In genomic region chr19:40519352-40520322, GRCh38 we compare ENCODE assay signal across 8 cellular contexts. TPM values are rescaled to one million over a fixed set of nuclear protein-coding genes. Genes with fewer than 3 reads are reported as not detected.
A peak's percentile ranks its signal among the peaks of the same experiment; 100 is the strongest.
DNase-seq lines count a peak whose midpoint lies in the region; ATAC-seq, FAIRE-seq and TF ChIP-seq lines count a peak whose summit lies in the region.

No MANE protein-coding gene starts in this region.

- no peaks in the 10 kb centered on the region for H3K4me1 ChIP-seq in IMR-90 (ENCODE audit: control insufficient read depth, insufficient read depth, low read length)
- H3K4me1 ChIP-seq in mesendoderm (ENCODE audit: control insufficient read depth, low read depth, low read length), result no peaks in the 10 kb centered on the region

- no peaks in the 10 kb centered on the region for H3K9me3 ChIP-seq in IMR-90 (ENCODE audit: control insufficient read depth, insufficient read depth, low read length)

- H4K20me1 ChIP-seq in IMR-90 (ENCODE audit: insufficient read depth, low read length), result no peaks in the 10 kb centered on the region

- dilution Hi-C loops in IMR-90 (cut with HindIII; ENCODE audit: low sequenced_read_pairs, unreplicated experiment), result no loop called here

- no peak for TF ChIP-seq RAD21 in IMR-90 (IDR thresholded peaks at IDR 0.05; ENCODE audit: low read length)

- no peak overlapping the region for H3K56ac ChIP-seq in IMR-90 (ENCODE audit: extremely low read depth, insufficient read depth, low read length)
- no peak overlapping the region for H3K56ac ChIP-seq in mesendoderm (ENCODE audit: low read length)

- H3K79me2 ChIP-seq in mesendoderm (ENCODE audit: control insufficient read depth, insufficient read depth, low read length), result no peaks in the 10 kb centered on the region

- H3K9ac ChIP-seq in IMR-90 (ENCODE audit: low read depth, low read length), result no peak overlapping the region
- no peak overlapping the region for H3K9ac ChIP-seq in mesendoderm (ENCODE audit: low read length)

- 0 out of 2 replicates have a peak, but pooled peaks have one; percentile 8 for TF ChIP-seq CTCF in IMR-90 (conservative IDR thresholded peaks at IDR 0.05; ENCODE audit: low read depth, low read length)
- TF ChIP-seq CTCF in choroid plexus epithelial cell (conservative IDR thresholded peaks at IDR 0.05; ENCODE audit: low read depth, low read length), result no peak

- H4K8ac ChIP-seq in IMR-90 (ENCODE audit: low read depth in 2 of 2, low read length in 2 of 2) (no peak overlapping the region), mesendoderm (ENCODE audit: low read depth, low read length) (no peak overlapping the region)

- H3K4me3 ChIP-seq in IMR-90 (ENCODE audit: insufficient read depth, low read depth, low read length) (no peak overlapping the region), choroid plexus epithelial cell (ENCODE audit: low read depth, low read length) (no peak overlapping the region), mesendoderm (ENCODE audit: low read length) (no peak overlapping the region)

- H2BK5ac ChIP-seq in IMR-90 (ENCODE audit: low read depth, low read length, poor library complexity, severe bottlenecking), result no peak overlapping the region
- no peak overlapping the region for H2BK5ac ChIP-seq in mesendoderm (ENCODE audit: low read length)

- H3K79me1 ChIP-seq in IMR-90 (ENCODE audit: low read depth in 1 of 2, low read length in 2 of 2) (no peaks in the 10 kb centered on the region), mesendoderm (ENCODE audit: low read length) (no peaks in the 10 kb centered on the region)

- H2BK120ac ChIP-seq in IMR-90 (ENCODE audit: low read depth, low read length), result no peak overlapping the region
- H2BK120ac ChIP-seq in mesendoderm (ENCODE audit: low read depth, low read length), result no peak overlapping the region

- no TSS peak for BruUV-seq in IMR-90 (replicated peaks; lab: Mats Ljungman, UMichigan)

- peaks cover 26% of the 10 kb centered on the region for H3K27me3 ChIP-seq in IMR-90 (ENCODE audit: control insufficient read depth, insufficient read depth, low read length)
- peaks cover 17% of the 10 kb centered on the region for H3K27me3 ChIP-seq in mesendoderm (ENCODE audit: insufficient read depth, low read length, poor library complexity)

- H3K18ac ChIP-seq in IMR-90 (ENCODE audit: low read depth, low read length) (no peak overlapping the region), mesendoderm (ENCODE audit: low read length) (no peak overlapping the region)

- intact Hi-C loops in IMR-90 (cut with micrococcal nuclease), result loop anchor here (5.0 to 10.0 kb wide), 2 partner anchors 55 to 212 kb away; partner anchors contain the start of genes BLVRB and SPTBN4

- H3K36me3 ChIP-seq in IMR-90 (ENCODE audit: control insufficient read depth, insufficient read depth, low read length) (no peaks in the 10 kb centered on the region), mesendoderm (ENCODE audit: control insufficient read depth, insufficient read depth, low read length) (no peaks in the 10 kb centered on the region)

- H4K5ac ChIP-seq in IMR-90 (ENCODE audit: low read depth, low read length) (no peak overlapping the region), mesendoderm (ENCODE audit: low read length) (no peak overlapping the region)

- DNase-seq in EH (ENCODE audit: low read depth), result peak; percentile 50
- DNase-seq in IMR-90, result peak; percentile 40
- peak; percentile 44 for DNase-seq in choroid plexus epithelial cell (ENCODE audit: low read depth)
- peak; percentile 69 for DNase-seq in mesendoderm
- DNase-seq in frontal cortex (ENCODE audit: low spot score in 2 of 2), result no peak
- DNase-seq in HuH-7.5 (ENCODE audit: low spot score), result no peak
- no peak for DNase-seq in H54 (ENCODE audit: insufficient read length, low spot score)

- H3K4ac ChIP-seq in IMR-90 (ENCODE audit: low read depth, low read length) (no peak overlapping the region), mesendoderm (ENCODE audit: low read depth, low read length) (no peak overlapping the region)

- no peak overlapping the region for H3K14ac ChIP-seq in IMR-90 (replicated peaks; ENCODE audit: low read depth, low read length)

- peak; percentile 71 for ATAC-seq in IMR-90 (ENCODE audit: low read depth)
- ATAC-seq in HG03139 (IDR thresholded peaks at IDR 0.05; ENCODE audit: unreplicated experiment), result no peak

- no peak overlapping the region for H3K4me2 ChIP-seq in IMR-90 (ENCODE audit: low read depth, low read length)
- H3K4me2 ChIP-seq in mesendoderm (ENCODE audit: low read length), result no peak overlapping the region

- in situ Hi-C loops in IMR-90 (cut with MboI; ENCODE audit: low sequenced_read_pairs), result loop anchor here (25.0 kb wide), 2 partner anchors 207 to 382 kb away; no protein-coding TSS in a partner anchor

- CTCF ChIA-PET in IMR-90 (lab: Yijun Ruan, JAX), result no interaction called here

- TF ChIP-seq POLR2A in IMR-90 (IDR thresholded peaks at IDR 0.05; ENCODE audit: low read depth, low read length) (no peak), H54 (IDR thresholded peaks at IDR 0.05; ENCODE audit: low read depth, low read length) (no peak)

- H3K23ac ChIP-seq in IMR-90 (ENCODE audit: low read depth, low read length) (no peak overlapping the region), mesendoderm (ENCODE audit: low read length) (no peak overlapping the region)

- no peak overlapping the region for H2BK20ac ChIP-seq in IMR-90 (ENCODE audit: low read depth, low read length)

- no peak overlapping the region for H4K91ac ChIP-seq in IMR-90 (ENCODE audit: insufficient read depth, low read depth, low read length)

- no peak overlapping the region for H2BK15ac ChIP-seq in IMR-90 (ENCODE audit: low read depth, low read length)
- H2BK15ac ChIP-seq in mesendoderm (replicated peaks; ENCODE audit: low read depth), result no peak overlapping the region

- FAIRE-seq in frontal cortex (lab: Jason Lieb, UNC) (no peak), H54 (lab: Jason Lieb, UNC) (no peak)

- H2AK5ac ChIP-seq in IMR-90 (ENCODE audit: low read depth, low read length) (no peak overlapping the region), mesendoderm (ENCODE audit: low read length) (no peak overlapping the region)

- no peak overlapping the region for H3K27ac ChIP-seq in IMR-90 (ENCODE audit: insufficient read depth, low read length)
- no peak overlapping the region for H3K27ac ChIP-seq in mesendoderm (ENCODE audit: low read depth, low read length)

- H2AK9ac ChIP-seq in IMR-90 (replicated peaks; ENCODE audit: low read depth, low read length, poor library complexity), result no peak overlapping the region

- no peaks in the 10 kb centered on the region for H3K9me1 ChIP-seq in IMR-90 (ENCODE audit: insufficient read depth, low read length)

- POLR2A ChIA-PET in IMR-90 (lab: Charles Lee; ENCODE audit: unreplicated experiment), result no interaction called here

- peak overlapping the region; percentile 82 for H2AFZ ChIP-seq in IMR-90 (replicated peaks; ENCODE audit: low read length, poor library complexity)

- WGBS in IMR-90 (ENCODE audit: extremely low coverage in 2 of 2, insufficient read length in 1 of 2), 2 experiments, result 5% methylated on average over 58 of the region's 91 CpGs; no CpG with 5 or more reads in 1 of the 2 experiments
- no CpG with 5 or more reads among the region's 91 CpGs for WGBS in mesendoderm (ENCODE audit: extremely low coverage, insufficient coverage, low lambda C conversion rate)

TF ChIP-seq in IMR-90, 13 proteins besides CTCF, POLR2A, EP300 and RAD21:
- no peak for TF ChIP-seq CHD1 (IDR thresholded peaks at IDR 0.05; ENCODE audit: low read depth, low read length)
- no peak for TF ChIP-seq CEBPB (IDR thresholded peaks at IDR 0.05; ENCODE audit: low read depth, low read length)
- no peak for TF ChIP-seq FOS (IDR thresholded peaks at IDR 0.05; ENCODE audit: low read depth, low read length)
- TF ChIP-seq MXI1 (IDR thresholded peaks at IDR 0.05; ENCODE audit: borderline replicate concordance, low read depth, low read length), result no peak
- no peak for TF ChIP-seq MAZ (IDR thresholded peaks at IDR 0.05; ENCODE audit: borderline replicate concordance, low read depth, low read length)
- TF ChIP-seq NFE2L2 (IDR thresholded peaks at IDR 0.05; ENCODE audit: low read depth, low read length), result no peak
- no peak for TF ChIP-seq RCOR1 (IDR thresholded peaks at IDR 0.05; ENCODE audit: insufficient replicate concordance, low read length)
- no peak for TF ChIP-seq BHLHE40 (IDR thresholded peaks at IDR 0.05; ENCODE audit: low read depth, low read length)
- TF ChIP-seq RFX5 (IDR thresholded peaks at IDR 0.05; ENCODE audit: low read depth, low read length), result no peak
- TF ChIP-seq ELK1 (IDR thresholded peaks at IDR 0.05; ENCODE audit: borderline replicate concordance, low read depth, low read length), result no peak
- no peak for TF ChIP-seq MAFK (IDR thresholded peaks at IDR 0.05; ENCODE audit: low read depth, low read length)

RNA-seq across cellular contexts. Expression of gene SPTBN4, which starts 52.8 kb away (rescaled TPM):
- total RNA-seq in IMR-90 (2012; rRNA removed) (0.72 and 0.83 TPM in 2 replicates), frontal cortex (23.2 TPM)
- 0.59 and 0.91 TPM in 2 replicates for polyA plus RNA-seq in IMR-90 (2012; rRNA removed)
- polyA plus RNA-seq in IMR-90 (2012; cell fraction: cytosol; rRNA removed), result 0.50 and 1.9 TPM in 2 replicates
- polyA plus RNA-seq in IMR-90 (2012; cell fraction: nucleus; rRNA removed; ENCODE audit: low replicate concordance), result 2.4 and 2.6 TPM in 2 replicates
- 0.25 TPM for polyA plus RNA-seq in mesendoderm (2013, experiment 1 of 2)
- polyA plus RNA-seq in mesendoderm (2013, experiment 2 of 2), result 0.22 TPM

RNA-seq across cellular contexts. Expression of gene BLVRB, which starts 54.1 kb away (rescaled TPM):
- total RNA-seq in IMR-90 (2012; rRNA removed), result 65.2 and 67.5 TPM in 2 replicates
- polyA plus RNA-seq in IMR-90 (2012; rRNA removed), result 102 and 113 TPM in 2 replicates
- 102 and 191 TPM in 2 replicates for polyA plus RNA-seq in IMR-90 (2012; cell fraction: cytosol; rRNA removed)
- polyA plus RNA-seq in IMR-90 (2012; cell fraction: nucleus; rRNA removed; ENCODE audit: low replicate concordance), result 34.9 and 86.3 TPM in 2 replicates
- polyA plus RNA-seq in mesendoderm (2013, experiment 1 of 2), result 19.8 TPM
- 20.7 TPM for polyA plus RNA-seq in mesendoderm (2013, experiment 2 of 2)
- total RNA-seq in frontal cortex, result 29.3 TPM

RNA-seq across cellular contexts. Expression of gene SHKBP1, which starts 57.0 kb away (rescaled TPM):
- total RNA-seq in IMR-90 (2012; rRNA removed) (15.6 and 16.1 TPM in 2 replicates), frontal cortex (1.6 TPM)
- polyA plus RNA-seq in IMR-90 (2012; rRNA removed), result 94.0 and 108 TPM in 2 replicates
- 70.5 and 114 TPM in 2 replicates for polyA plus RNA-seq in IMR-90 (2012; cell fraction: cytosol; rRNA removed)
- polyA plus RNA-seq in IMR-90 (2012; cell fraction: nucleus; rRNA removed; ENCODE audit: low replicate concordance), result 124 and 239 TPM in 2 replicates
- 52.1 TPM for polyA plus RNA-seq in mesendoderm (2013, experiment 1 of 2)
- 49.6 TPM for polyA plus RNA-seq in mesendoderm (2013, experiment 2 of 2)

Comparison
In these comparisons a context has a peak if more than half of its experiments do, and no peak if none do; other contexts are left out.
1. DNase-seq: peak in EH (single experiment), IMR-90 (single experiment), choroid plexus epithelial cell (single experiment) and mesendoderm (single experiment); none in frontal cortex (0 of 2), HuH-7.5 (single experiment) and H54 (single experiment).
2. RNA of gene SPTBN4, which starts 52.8 kb away (total RNA-seq): 23.2 TPM in frontal cortex (single experiment); 0.72 to 0.83 TPM in IMR-90; every median in the first group is over 10 times any median in the second.